Comparison of ENCODE assay signal across 13 cellular contexts in the genomic region with DNA sequence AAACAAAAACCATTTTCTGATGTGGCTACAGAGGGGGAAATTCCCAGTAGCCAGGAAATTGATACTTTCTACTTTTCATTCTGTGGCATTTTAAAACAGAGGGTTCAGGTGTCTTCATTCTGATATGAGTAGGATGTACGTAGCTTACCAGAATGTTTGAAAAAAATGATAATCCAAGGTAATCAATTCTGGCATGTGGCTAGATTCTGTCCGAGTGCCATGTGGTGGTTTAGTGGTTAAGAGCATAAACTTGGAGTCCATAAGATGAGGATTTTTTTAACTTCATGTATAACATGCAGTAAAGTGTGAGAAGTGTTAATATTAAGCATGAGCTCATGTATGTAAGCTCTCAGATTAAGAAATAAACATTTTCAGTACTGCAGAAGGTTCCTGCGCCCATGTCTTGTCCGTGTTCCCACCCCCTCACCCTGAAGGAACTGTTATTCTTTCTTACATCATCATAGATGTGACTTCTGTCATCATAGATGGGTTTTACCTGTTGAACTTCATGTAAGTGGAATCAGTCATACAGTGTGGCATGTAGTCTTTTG. TPM values are rescaled to one million over a fixed set of nuclear protein-coding genes. Genes with fewer than 3 reads are reported as not detected.
A peak's percentile ranks its signal among the peaks of the same experiment; 100 is the strongest.
DNase-seq lines count a peak whose midpoint lies in the region; ATAC-seq and TF ChIP-seq lines count a peak whose summit lies in the region.
"Had no signal": no experiment of that assay in that cellular context is flagged by ENCODE, and none has a peak within 500 bp of the region (broad histone marks: within the 10 kb centered on the region; RNA-seq: fewer than 3 reads in every experiment).

No MANE protein-coding gene starts in this region.

- no peaks in the 10 kb centered on the region for H3K9me3 Mint-ChIP-seq in H9
- no peaks in the 10 kb centered on the region for H3K9me3 Mint-ChIP-seq in activated CD8-positive, alpha-beta T cell treated with anti-CD3 and anti-CD28 coated beads, Interleukin-2, amount 10 ng/mL, durations not matched to agents 7 days and 5 days (ENCODE audit: insufficient read depth)
- H3K9me3 Mint-ChIP-seq in naive thymus-derived CD8-positive, alpha-beta T cell, result no peaks in the 10 kb centered on the region

- no peak overlapping the region for H4K91ac ChIP-seq in H9 (ENCODE audit: insufficient read length, low read depth, low read length)

- H3K9me3 ChIP-seq in DND-41 (ENCODE audit: insufficient read depth, low read length, severe bottlenecking), result no peaks in the 10 kb centered on the region
- H3K9me3 ChIP-seq in H9 (ENCODE audit: control insufficient read depth, low read depth, low read length), result no peaks in the 10 kb centered on the region

- H3K18ac ChIP-seq in H9 (ENCODE audit: insufficient read length, low read depth, low read length), result no peak overlapping the region

- H3T11ph ChIP-seq in H9 (ENCODE audit: low read length), result no peak overlapping the region

- no peak overlapping the region for H4K5ac ChIP-seq in H9 (ENCODE audit: insufficient read length, low read depth, low read length)

- H4K8ac ChIP-seq in H9 (replicated peaks; ENCODE audit: insufficient read length, low read depth, low read length), result no peak overlapping the region

- no peak overlapping the region for H2AFZ ChIP-seq in DND-41 (ENCODE audit: low read depth, low read length)
- H2AFZ ChIP-seq in H9 (ENCODE audit: low read length), result no peak overlapping the region
- H2AFZ ChIP-seq: hepatocyte had no signal

- H4K20me1 ChIP-seq in DND-41 (ENCODE audit: insufficient read depth, low read length) (peaks cover 60% of the 10 kb centered on the region), H9 (ENCODE audit: control insufficient read depth, insufficient read depth, insufficient read length) (no peaks in the 10 kb centered on the region)

- H3K4me3 ChIP-seq in DND-41 (ENCODE audit: low read depth in 1 of 2, low read length in 2 of 2), result no peak overlapping the region
- H3K4me3 ChIP-seq: hepatocyte had no signal

- H3K79me2 ChIP-seq in DND-41 (ENCODE audit: insufficient read depth, low read length) (peaks cover 91% of the 10 kb centered on the region), H9 (ENCODE audit: insufficient read depth, low read length) (peaks cover 64% of the 10 kb centered on the region)

- no peak overlapping the region for H2BK120ac ChIP-seq in H9 (ENCODE audit: low read depth, low read length, poor library complexity, severe bottlenecking)

- no peak overlapping the region for H2BK12ac ChIP-seq in H9 (ENCODE audit: insufficient read length, low read depth, low read length)

- no peak overlapping the region for H2BK20ac ChIP-seq in H9 (ENCODE audit: low read depth, low read length, poor library complexity, severe bottlenecking)

- peaks cover 68 to 69% of the 10 kb centered on the region in 2 experiments for H3K4me1 Mint-ChIP-seq in H9
- H3K4me1 Mint-ChIP-seq in activated CD8-positive, alpha-beta T cell treated with anti-CD3 and anti-CD28 coated beads, Interleukin-2, amount 10 ng/mL, durations not matched to agents 7 days and 5 days (ENCODE audit: low read depth), result peaks cover 72% of the 10 kb centered on the region
- peaks cover 54 to 81% (median 75%) of the 10 kb centered on the region in 4 donors for H3K4me1 Mint-ChIP-seq in naive thymus-derived CD8-positive, alpha-beta T cell

- H3K56ac ChIP-seq in H9 (ENCODE audit: insufficient read length, low read depth, low read length), result no peak overlapping the region

- H3K4me3 Mint-ChIP-seq in H9, result no peak overlapping the region
- peak overlapping the region; percentile 96 for H3K4me3 Mint-ChIP-seq in activated CD8-positive, alpha-beta T cell treated with anti-CD3 and anti-CD28 coated beads, Interleukin-2, amount 10 ng/mL, durations not matched to agents 7 days and 5 days
- H3K4me3 Mint-ChIP-seq in naive thymus-derived CD8-positive, alpha-beta T cell, result peak overlapping the region; percentile 87 to 96 (median 93)

- H2BK5ac ChIP-seq in H9 (ENCODE audit: insufficient read length, low read length), result no peak overlapping the region

- WGBS in H9 (ENCODE audit: extremely low coverage, insufficient read length, low lambda C conversion rate), result no CpG with 5 or more reads among the region's 4 CpGs

- H3K27me3 ChIP-seq in DND-41 (ENCODE audit: insufficient read depth, low read length, poor library complexity) (no peaks in the 10 kb centered on the region), H9 (ENCODE audit: insufficient read depth, low read length) (no peaks in the 10 kb centered on the region)
- H3K27me3 ChIP-seq: hepatocyte had no signal

- H3K9ac ChIP-seq in DND-41 (ENCODE audit: low read depth, low read length), result no peak overlapping the region
- H3K9ac ChIP-seq in H9 (ENCODE audit: extremely low read depth, insufficient read length, low read length), result no peak overlapping the region

- no peak overlapping the region for H3K14ac ChIP-seq in H9 (ENCODE audit: insufficient read depth, low read length)

- H3K79me1 ChIP-seq in H9 (ENCODE audit: insufficient read depth, low read depth, low read length, poor library complexity, severe bottlenecking), result no peaks in the 10 kb centered on the region

- H3K27ac ChIP-seq in DND-41 (ENCODE audit: low read length) (no peak overlapping the region), H9 (ENCODE audit: insufficient read length, low read depth, low read length) (no peak overlapping the region)
- H3K27ac ChIP-seq: hepatocyte had no signal

- H3K4me2 ChIP-seq in DND-41 (ENCODE audit: insufficient read depth, low read length) (peak overlapping the region; percentile 4; the same call in 1 of the 2 replicates), H9 (ENCODE audit: insufficient read depth, insufficient read length, low read length) (no peak overlapping the region)
- H3K4me2 ChIP-seq: hepatocyte had no signal

- H3K36me3 Mint-ChIP-seq in H9 (ENCODE audit: insufficient read depth in 1 of 3, low read depth in 3 of 3), result peaks cover 0 to 3% (median 0%) of the 10 kb centered on the region in 3 experiments; a peak in 3 of 7 replicates
- peaks cover 47% of the 10 kb centered on the region for H3K36me3 Mint-ChIP-seq in activated CD8-positive, alpha-beta T cell treated with anti-CD3 and anti-CD28 coated beads, Interleukin-2, amount 10 ng/mL, durations not matched to agents 7 days and 5 days (ENCODE audit: low read depth)
- H3K36me3 Mint-ChIP-seq in naive thymus-derived CD8-positive, alpha-beta T cell, result peaks cover 0 to 2% (median 0%) of the 10 kb centered on the region in 3 donors

- no peak overlapping the region for H2BK15ac ChIP-seq in H9 (ENCODE audit: low read depth, low read length)

- H3K27me3 Mint-ChIP-seq in H9 (ENCODE audit: low read depth), result no peaks in the 10 kb centered on the region
- H3K27me3 Mint-ChIP-seq in activated CD8-positive, alpha-beta T cell treated with anti-CD3 and anti-CD28 coated beads, Interleukin-2, amount 10 ng/mL, durations not matched to agents 7 days and 5 days (ENCODE audit: low read depth), result no peaks in the 10 kb centered on the region
- H3K27me3 Mint-ChIP-seq in naive thymus-derived CD8-positive, alpha-beta T cell, result no peaks in the 10 kb centered on the region

- no peak for DNase-seq in DND-41
- DNase-seq in H9, result no peak
- DNase-seq in activated CD8-positive, alpha-beta T cell treated with anti-CD3 and anti-CD28 coated beads, Interleukin-2, amount 10 ng/mL, durations not matched to agents 7 days and 5 days, result no peak
- DNase-seq in naive thymus-derived CD8-positive, alpha-beta T cell, result peak in 4 of 10 donors; percentile 6 to 66 (median 50)
- no peak for DNase-seq in NCI-H2107 treated with DMSO at 0.1 percent for 48 hours (lab: John Stamatoyannopoulos, UW; ENCODE audit: unreplicated experiment)
- DNase-seq: activated effector memory CD4-positive, alpha-beta T cell treated with Interleukin-2 at 50 U/mL for 16 hours; NCI-H2029 treated with DMSO at 0.1 percent for 48 hours; SIG-M5 had no signal

- no peaks in the 10 kb centered on the region; the same call in 1 of the 2 replicates for H3K36me3 ChIP-seq in DND-41 (ENCODE audit: insufficient read depth, low read length)

- CTCF ChIA-PET in activated CD8-positive, alpha-beta T cell treated with anti-CD3 and anti-CD28 coated beads, Interleukin-2, amount 10 ng/mL, durations not matched to agents 7 days and 5 days (lab: Charles Lee), result interaction anchor here (0.9 to 2.8 kb wide), 11 partner anchors 10 to 211 kb away, joined by 3 to 16 read pairs (median 5); no protein-coding TSS in a partner anchor

- TF ChIP-seq CTCF in DND-41 (IDR thresholded peaks at IDR 0.05; ENCODE audit: borderline replicate concordance, extremely low read depth, low read length, poor library complexity, severe bottlenecking), result no peak
- TF ChIP-seq CTCF in H9 (conservative IDR thresholded peaks at IDR 0.05), result no peak

- peaks cover 9% of the 10 kb centered on the region for H3K23me2 ChIP-seq in H9 (ENCODE audit: insufficient read length, low read depth, low read length, poor library complexity, severe bottlenecking)

- H2AK5ac ChIP-seq in H9 (ENCODE audit: insufficient read length, low read length), result no peak overlapping the region

- POLR2A ChIA-PET in activated CD8-positive, alpha-beta T cell treated with anti-CD3 and anti-CD28 coated beads, Interleukin-2, amount 10 ng/mL, durations not matched to agents 7 days and 5 days (lab: Charles Lee), result interaction anchor here (0.6 to 1.7 kb wide), 8 partner anchors 18 to 1942 kb away, joined by 3 to 6 read pairs (median 3); no protein-coding TSS in a partner anchor
- POLR2A ChIA-PET in naive thymus-derived CD8-positive, alpha-beta T cell (lab: Charles Lee), result interaction anchor here (0.5 to 1.5 kb wide), 3 partner anchors 9 to 109 kb away, joined by 3 to 6 read pairs (median 3); no protein-coding TSS in a partner anchor

- H3K23ac ChIP-seq in H9 (ENCODE audit: insufficient read length, low read depth, low read length), result no peak overlapping the region

- H3K4me1 ChIP-seq in DND-41 (ENCODE audit: insufficient read depth, low read length) (peaks cover 48% of the 10 kb centered on the region), H9 (ENCODE audit: insufficient read depth, low read length) (peaks cover 9% of the 10 kb centered on the region; the same call in 1 of the 2 replicates)

- H3K27ac Mint-ChIP-seq in H9, result peak overlapping the region in 2 of 3 experiments; percentile 53 to 56; a peak in 3 of 7 replicates
- H3K27ac Mint-ChIP-seq in activated CD8-positive, alpha-beta T cell treated with anti-CD3 and anti-CD28 coated beads, Interleukin-2, amount 10 ng/mL, durations not matched to agents 7 days and 5 days, result peak overlapping the region; percentile 75
- peak overlapping the region; percentile 89 to 97 (median 94) for H3K27ac Mint-ChIP-seq in naive thymus-derived CD8-positive, alpha-beta T cell

- ATAC-seq in DND-41 (ENCODE audit: insufficient read depth, low read depth), result no peak
- no peak for ATAC-seq in activated CD8-positive, alpha-beta T cell treated with anti-CD3 and anti-CD28 coated beads, Interleukin-2, amount 10 ng/mL, durations not matched to agents 7 days and 5 days
- peak; percentile 8 to 39 for ATAC-seq in naive thymus-derived CD8-positive, alpha-beta T cell
- no peak for ATAC-seq in GM19452 (IDR thresholded peaks at IDR 0.05; ENCODE audit: unreplicated experiment)
- ATAC-seq in HG02884 (IDR thresholded peaks at IDR 0.05; ENCODE audit: unreplicated experiment), result no peak
- ATAC-seq: left lobe of liver, sciatic nerve had no signal

- no peak overlapping the region for H3K4ac ChIP-seq in H9 (ENCODE audit: low read depth, low read length)

RNA-seq across cellular contexts. Expression of gene B3GNT2, which starts 4.5 kb away (rescaled TPM):
- total RNA-seq in H9 (2021), result 53.1 and 55.3 TPM in 2 replicates
- 10 to 100 TPM; 41.2 to 44.3 TPM for total RNA-seq in activated CD8-positive, alpha-beta T cell treated with anti-CD3 and anti-CD28 coated beads, Interleukin-2, amount 10 ng/mL, durations not matched to agents 7 days and 5 days
- total RNA-seq in naive thymus-derived CD8-positive, alpha-beta T cell, result 10 to 100 TPM; 20.7 to 22.8 TPM
- 10 to 100 TPM; 20.0 to 31.0 (median 27.0) TPM for polyA plus RNA-seq in naive thymus-derived CD8-positive, alpha-beta T cell

Comparison
In these comparisons a context has a peak if more than half of its experiments do, and no peak if none do; other contexts are left out.
1. ATAC-seq: peak in naive thymus-derived CD8-positive, alpha-beta T cell (2 of 2); none in DND-41 (single experiment), activated CD8-positive, alpha-beta T cell treated with anti-CD3 and anti-CD28 coated beads, Interleukin-2, amount 10 ng/mL, durations not matched to agents 7 days and 5 days (single experiment), GM19452 (single experiment) and HG02884 (single experiment).
2. H3K4me3 Mint-ChIP-seq: peak in activated CD8-positive, alpha-beta T cell treated with anti-CD3 and anti-CD28 coated beads, Interleukin-2, amount 10 ng/mL, durations not matched to agents 7 days and 5 days (single experiment) and naive thymus-derived CD8-positive, alpha-beta T cell (10 of 10); none in H9 (0 of 2).
3. Peak in every context shown above with its lines, with median percentiles within 50 percentile points of each other: H3K27ac Mint-ChIP-seq.